In genomic region chr11:124920870-124921609, GRCh38 we compare ENCODE assay signal across 8 cellular contexts. TPM values are rescaled to one million over a fixed set of nuclear protein-coding genes. Genes with fewer than 3 reads are reported as not detected.
A peak's percentile ranks its signal among the peaks of the same experiment; 100 is the strongest.
DNase-seq lines count a peak whose midpoint lies in the region; ATAC-seq, FAIRE-seq and TF ChIP-seq lines count a peak whose summit lies in the region.

No MANE protein-coding gene starts in this region.

- H3K36me3 ChIP-seq in A673 (ENCODE audit: insufficient read depth, low read length, poor library complexity, severe bottlenecking) (no peaks in the 10 kb centered on the region), astrocyte (ENCODE audit: insufficient read depth, low read length) (no peaks in the 10 kb centered on the region), iPS DF 6.9 (ENCODE audit: control insufficient read depth, insufficient read depth, low read length) (no peaks in the 10 kb centered on the region), skeletal muscle tissue (ENCODE audit: control insufficient read depth in 3 of 3, insufficient read depth in 3 of 3, low read length in 3 of 3) (no peaks in the 10 kb centered on the region)

- no peak overlapping the region for H2AFZ ChIP-seq in H9 (ENCODE audit: low read length)
- peak overlapping the region; percentile 80 for H2AFZ ChIP-seq in astrocyte (ENCODE audit: low read depth, low read length)

- FAIRE-seq in astrocyte (lab: Jason Lieb, UNC) = no peak

- no peaks in the 10 kb centered on the region for H3K79me1 ChIP-seq in H9 (ENCODE audit: insufficient read depth, low read depth, low read length, poor library complexity, severe bottlenecking)

- no peak overlapping the region for H3K4ac ChIP-seq in H9 (ENCODE audit: low read depth, low read length)

- H4K20me1 ChIP-seq in H9 (ENCODE audit: control insufficient read depth, insufficient read depth, insufficient read length) (no peaks in the 10 kb centered on the region), astrocyte (ENCODE audit: insufficient read depth, low read length) (no peaks in the 10 kb centered on the region)

- no peak overlapping the region for H2AK5ac ChIP-seq in H9 (ENCODE audit: insufficient read length, low read length)

- no TSS peak for BruUV-seq in A673 (replicated peaks; lab: Mats Ljungman, UMichigan)

- no peak overlapping the region for H3K56ac ChIP-seq in H9 (ENCODE audit: insufficient read length, low read depth, low read length)

- H3K27ac Mint-ChIP-seq in H9 = no peak overlapping the region
- H3K27ac Mint-ChIP-seq in T-cell = peak overlapping the region in 1 of 2 donors; percentile 70
- peak overlapping the region; percentile 81 for H3K27ac Mint-ChIP-seq in astrocyte (ENCODE audit: unreplicated experiment)

- H3K4me3 Mint-ChIP-seq in H9 (peak overlapping the region; percentile 57 to 77), T-cell (peak overlapping the region; percentile 65 to 75 (median 73)), astrocyte (ENCODE audit: unreplicated experiment) (peak overlapping the region; percentile 75)

- H3K23ac ChIP-seq in H9 (ENCODE audit: insufficient read length, low read depth, low read length) = no peak overlapping the region

- no CpG with 5 or more reads among the region's 82 CpGs for WGBS in H9 (ENCODE audit: extremely low coverage, insufficient read length, low lambda C conversion rate)
- no CpG with 5 or more reads among the region's 82 CpGs for WGBS in iPS DF 6.9 (ENCODE audit: insufficient coverage, insufficient read length)

- no peak overlapping the region for H2BK5ac ChIP-seq in H9 (ENCODE audit: insufficient read length, low read length)

- H3T11ph ChIP-seq in H9 (ENCODE audit: low read length) = no peak overlapping the region

- CTCF ChIA-PET in A673 (lab: Charles Lee) = no interaction called here
- CTCF ChIA-PET in T-cell (lab: Charles Lee) = no interaction called here

- no peak overlapping the region for H2BK12ac ChIP-seq in H9 (ENCODE audit: insufficient read length, low read depth, low read length)

- no peak overlapping the region for H3K14ac ChIP-seq in H9 (ENCODE audit: insufficient read depth, low read length)

- H3K4me2 ChIP-seq in H9 (ENCODE audit: insufficient read depth, insufficient read length, low read length) (peak overlapping the region; percentile 39), astrocyte (ENCODE audit: low read length) (peak overlapping the region; percentile 81)

- DNase-seq in A673 (ENCODE audit: low spot score) (peak; percentile 16), H9 (peak; percentile 81), T-cell (peak; percentile 64 to 84 (median 74)), astrocyte (ENCODE audit: low read depth) (peak; percentile 25), iPS DF 6.9 (ENCODE audit: low read depth, low spot score) (peak; percentile 47), NCI-H1105 (lab: John Stamatoyannopoulos, UW) (no peak)

- intact Hi-C loops in A673 (cut with micrococcal nuclease; ENCODE audit: unreplicated experiment) = no loop called here

- peaks cover 0 to 3% of the 10 kb centered on the region in 2 experiments; a peak in 2 of 4 replicates for H3K4me1 Mint-ChIP-seq in H9
- peaks cover 24 to 28% (median 25%) of the 10 kb centered on the region in 3 donors for H3K4me1 Mint-ChIP-seq in T-cell
- H3K4me1 Mint-ChIP-seq in astrocyte (ENCODE audit: low read depth, unreplicated experiment) = peaks cover 7% of the 10 kb centered on the region

- H3K9me3 Mint-ChIP-seq in H9 = peaks cover 0 to 9% of the 10 kb centered on the region in 2 experiments; a peak in 2 of 5 replicates
- no peaks in the 10 kb centered on the region for H3K9me3 Mint-ChIP-seq in T-cell
- peaks cover 12% of the 10 kb centered on the region for H3K9me3 Mint-ChIP-seq in astrocyte (ENCODE audit: unreplicated experiment)

- no peak overlapping the region for H4K8ac ChIP-seq in H9 (replicated peaks; ENCODE audit: insufficient read length, low read depth, low read length)

- ATAC-seq in T-cell (replicated peaks in 1 of 4) (peak; percentile 78 to 86 (median 85)), HG02610 (IDR thresholded peaks at IDR 0.05; ENCODE audit: unreplicated experiment) (no peak)

- H3K27me3 Mint-ChIP-seq in H9 (ENCODE audit: low read depth) (peaks cover 88% of the 10 kb centered on the region), T-cell (peaks cover under 1 to 3% of the 10 kb centered on the region in 2 donors), astrocyte (ENCODE audit: low read depth, unreplicated experiment) (peaks cover 24% of the 10 kb centered on the region)

- no peak overlapping the region for H2BK15ac ChIP-seq in H9 (ENCODE audit: low read depth, low read length)

- no peak overlapping the region for H3K18ac ChIP-seq in H9 (ENCODE audit: insufficient read length, low read depth, low read length)

- no peaks in the 10 kb centered on the region for H3K27me3 ChIP-seq in A673 (replicated peaks; ENCODE audit: insufficient read depth, low read depth, low read length, poor library complexity)
- peaks cover 17% of the 10 kb centered on the region; the same call in 1 of the 2 replicates for H3K27me3 ChIP-seq in H9 (ENCODE audit: insufficient read depth, low read length)
- no peaks in the 10 kb centered on the region for H3K27me3 ChIP-seq in astrocyte (ENCODE audit: insufficient read depth, low read length)
- H3K27me3 ChIP-seq in iPS DF 6.9 (ENCODE audit: control insufficient read depth, insufficient read depth, low read length) = peaks cover 10% of the 10 kb centered on the region; the same call in 1 of the 2 replicates
- peaks cover 2 to 27% (median 16%) of the 10 kb centered on the region in 3 donors for H3K27me3 ChIP-seq in skeletal muscle tissue (ENCODE audit: control insufficient read depth in 3 of 3, insufficient read depth in 3 of 3, low read length in 3 of 3)

- no peak overlapping the region for H2BK20ac ChIP-seq in H9 (ENCODE audit: low read depth, low read length, poor library complexity, severe bottlenecking)

- no peak overlapping the region for H4K91ac ChIP-seq in H9 (ENCODE audit: insufficient read length, low read depth, low read length)

- TF ChIP-seq CTCF in A673 (conservative IDR thresholded peaks at IDR 0.05; ENCODE audit: low read depth, low read length) = no peak
- TF ChIP-seq CTCF in H9 (conservative IDR thresholded peaks at IDR 0.05) = no peak
- no peak for TF ChIP-seq CTCF in astrocyte (IDR thresholded peaks at IDR 0.05; ENCODE audit: insufficient read depth, low read depth, low read length)

- H3K27ac ChIP-seq in A673 (ENCODE audit: low read depth, low read length, poor library complexity, severe bottlenecking) (no peak overlapping the region), H9 (ENCODE audit: insufficient read length, low read depth, low read length) (no peak overlapping the region), astrocyte (ENCODE audit: low read depth, low read length) (peak overlapping the region; percentile 19), iPS DF 6.9 (ENCODE audit: low read length) (no peak overlapping the region), skeletal muscle tissue (ENCODE audit: low read depth, low read length) (peak overlapping the region; percentile 5)

- H3K4me3 ChIP-seq in A673 (ENCODE audit: low read depth, low read length, poor library complexity, severe bottlenecking) (no peak overlapping the region), astrocyte (ENCODE audit: insufficient read depth, low read depth, low read length) (peak overlapping the region; percentile 47), iPS DF 6.9 (ENCODE audit: low read length) (peak overlapping the region; percentile 35; the same call in 1 of the 2 replicates), skeletal muscle tissue (ENCODE audit: low read length in 3 of 3) (peak overlapping the region; percentile 20 to 67 (median 65))

- H3K36me3 Mint-ChIP-seq in H9 (ENCODE audit: insufficient read depth in 1 of 3, low read depth in 3 of 3) = no peaks in the 10 kb centered on the region; a peak in 1 of 7 replicates
- H3K36me3 Mint-ChIP-seq in T-cell = no peaks in the 10 kb centered on the region
- no peaks in the 10 kb centered on the region for H3K36me3 Mint-ChIP-seq in astrocyte (ENCODE audit: low read depth, unreplicated experiment)

- no peak overlapping the region for H4K5ac ChIP-seq in H9 (ENCODE audit: insufficient read length, low read depth, low read length)

- H3K9ac ChIP-seq in H9 (ENCODE audit: extremely low read depth, insufficient read length, low read length) (no peak overlapping the region), astrocyte (ENCODE audit: low read length) (peak overlapping the region; percentile 70), skeletal muscle tissue (ENCODE audit: low read depth in 1 of 3, low read length in 3 of 3) (peak overlapping the region in 2 of 3 donors; percentile 20 to 62)

- no peaks in the 10 kb centered on the region for H3K23me2 ChIP-seq in H9 (ENCODE audit: insufficient read length, low read depth, low read length, poor library complexity, severe bottlenecking)

- H2BK120ac ChIP-seq in H9 (ENCODE audit: low read depth, low read length, poor library complexity, severe bottlenecking) = no peak overlapping the region

- POLR2A ChIA-PET in A673 (lab: Charles Lee; ENCODE audit: low non-redundant PET) (no interaction called here), T-cell (lab: Charles Lee) (interaction anchor here in 1 of 2 donors (1.0 kb wide), 1 partner anchor 32 kb away, joined by 4 read pairs; no protein-coding TSS in a partner anchor)

- H3K9me3 ChIP-seq in A673 (ENCODE audit: low read depth, low read length, poor library complexity, severe bottlenecking) (no peaks in the 10 kb centered on the region), H9 (ENCODE audit: control insufficient read depth, low read depth, low read length) (no peaks in the 10 kb centered on the region), astrocyte (ENCODE audit: insufficient read depth, low read depth, low read length) (no peaks in the 10 kb centered on the region), iPS DF 6.9 (ENCODE audit: control insufficient read depth, insufficient read depth, low read length) (no peaks in the 10 kb centered on the region), skeletal muscle tissue (ENCODE audit: control insufficient read depth in 3 of 3, low read length in 3 of 3) (no peaks in the 10 kb centered on the region)

- H3K4me1 ChIP-seq in A673 (ENCODE audit: insufficient read depth, low read length, poor library complexity, severe bottlenecking) = no peaks in the 10 kb centered on the region
- no peaks in the 10 kb centered on the region for H3K4me1 ChIP-seq in H9 (ENCODE audit: insufficient read depth, low read length)
- peaks cover 4% of the 10 kb centered on the region for H3K4me1 ChIP-seq in astrocyte (ENCODE audit: insufficient read depth, low read length)
- no peaks in the 10 kb centered on the region for H3K4me1 ChIP-seq in iPS DF 6.9 (ENCODE audit: control insufficient read depth, insufficient read depth, low read length)
- H3K4me1 ChIP-seq in skeletal muscle tissue (ENCODE audit: control insufficient read depth in 3 of 3, insufficient read depth in 3 of 3, low read length in 3 of 3) = peaks cover 2 to 7% (median 3%) of the 10 kb centered on the region in 3 donors

- H3K79me2 ChIP-seq in H9 (ENCODE audit: insufficient read depth, low read length) (no peaks in the 10 kb centered on the region), astrocyte (ENCODE audit: insufficient read depth, low read length) (no peaks in the 10 kb centered on the region)

RNA-seq across cellular contexts. Expression of gene HEPN1, which starts 2.0 kb away (rescaled TPM):
- total RNA-seq in A673 (2021) (not detected in 2 replicates), H9 (2021) (not detected in 2 replicates), T-cell (not detected), astrocyte (not detected in 2 replicates), skeletal muscle tissue (not detected)

RNA-seq across cellular contexts. Expression of gene HEPACAM, which starts 14.8 kb away (rescaled TPM):
- not detected in 2 replicates for total RNA-seq in A673 (2021)
- not detected in 2 replicates for total RNA-seq in H9 (2021)
- not detected for total RNA-seq in T-cell
- 0.19 TPM in 1 of 2 replicates, not detected in the other for total RNA-seq in astrocyte
- 1.6 TPM for total RNA-seq in skeletal muscle tissue

RNA-seq across cellular contexts. Expression of gene ROBO4, which starts 23.4 kb away (rescaled TPM):
- total RNA-seq in A673 (2021) = not detected in 2 replicates
- not detected in 2 replicates for total RNA-seq in H9 (2021)
- total RNA-seq in T-cell = under 1 TPM in 3 of 5 donors, not detected in 2; 0.41 to 0.59 (median 0.50) TPM
- 0.25 TPM in 1 of 2 replicates, not detected in the other for total RNA-seq in astrocyte
- total RNA-seq in skeletal muscle tissue = 14.1 TPM

RNA-seq across cellular contexts. Expression of gene CCDC15, which starts 33.0 kb away (rescaled TPM):
- 4.3 and 5.4 TPM in 2 replicates for total RNA-seq in A673 (2021)
- total RNA-seq in H9 (2021) = 2.3 and 2.8 TPM in 2 replicates
- total RNA-seq in T-cell = 1 to 10 TPM; 1.4 to 3.4 (median 2.1) TPM
- total RNA-seq in astrocyte = 0.75 and 1.0 TPM in 2 replicates
- 2.6 TPM for total RNA-seq in skeletal muscle tissue

RNA-seq across cellular contexts. Expression of gene ROBO3, which starts 55.8 kb away (rescaled TPM):
- total RNA-seq in A673 (2021) (2.3 and 5.1 TPM in 2 replicates), H9 (2021) (11.8 and 12.6 TPM in 2 replicates), T-cell (10 to 100 TPM; 10.2 to 24.7 (median 17.7) TPM), astrocyte (12.9 and 14.5 TPM in 2 replicates), skeletal muscle tissue (12.0 TPM)

Comparison
In these comparisons a context has a peak if more than half of its experiments do, and no peak if none do; other contexts are left out.
1. H3K27ac ChIP-seq: peak in astrocyte (single experiment) and skeletal muscle tissue (single experiment); none in A673 (single experiment), H9 (single experiment) and iPS DF 6.9 (single experiment).
2. Peak in every context shown above with its lines, with median percentiles within 50 percentile points of each other: H3K4me3 Mint-ChIP-seq.